Comparison of ENCODE assay signal across 9 cellular contexts in the genomic region with DNA sequence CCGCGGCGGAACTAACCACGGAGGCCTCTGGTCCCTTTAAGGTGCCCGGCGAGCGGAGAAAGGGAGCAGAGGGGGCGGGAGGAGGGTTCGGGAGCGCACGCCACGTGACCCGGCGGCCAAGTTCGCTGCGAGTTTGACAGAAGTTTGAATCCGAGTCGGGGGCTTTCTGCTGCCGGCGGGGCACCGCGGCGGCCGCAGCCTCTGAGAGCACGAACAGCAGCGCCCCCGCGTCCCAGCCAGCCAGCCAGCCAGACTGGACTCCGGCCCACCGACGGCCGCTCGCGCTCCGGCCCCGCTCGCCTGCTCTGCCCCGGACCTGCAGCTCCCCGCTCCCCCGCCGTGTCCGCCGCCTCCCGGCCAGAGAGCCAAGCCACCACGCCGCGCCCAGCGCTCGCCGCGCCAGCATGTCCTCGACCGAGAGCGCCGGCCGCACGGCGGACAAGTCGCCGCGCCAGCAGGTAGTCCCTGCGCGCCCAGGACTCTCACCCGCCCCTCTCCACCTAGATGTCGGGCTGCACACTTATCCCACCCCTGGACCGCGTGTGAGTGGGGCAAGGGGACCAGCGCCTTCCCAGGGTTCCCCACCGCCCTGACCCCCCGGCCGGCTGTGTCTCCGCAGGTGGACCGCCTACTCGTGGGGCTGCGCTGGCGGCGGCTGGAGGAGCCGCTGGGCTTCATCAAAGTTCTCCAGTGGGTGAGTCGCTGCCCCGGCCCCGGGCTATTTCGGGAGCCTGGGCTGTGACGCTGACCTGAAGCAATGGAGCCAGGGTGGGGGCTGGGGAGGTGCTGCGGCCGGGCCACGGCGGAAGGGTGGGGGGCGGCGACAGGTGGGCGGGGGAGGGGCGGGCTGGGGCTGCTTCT. TPM values are rescaled to one million over a fixed set of nuclear protein-coding genes. Genes with fewer than 3 reads are reported as not detected.
DNase-seq lines count a peak whose midpoint lies in the region; ATAC-seq and TF ChIP-seq lines count a peak whose summit lies in the region.
"Had no signal": no experiment of that assay in that cellular context is flagged by ENCODE, and none has a peak within 500 bp of the region (broad histone marks: within the 10 kb centered on the region; RNA-seq: fewer than 3 reads in every experiment).

A gene (plus strand): TSS at position 107 of the 861 bp plus-strand sequence. CDS start 298 bp downstream, at position 405.

- peak within 1 kb of the TSS; percentile 27; the same call in 1 of the 2 replicates for H3K4me3 ChIP-seq in PC-9
- peak within 1 kb of the TSS; percentile 34 to 58 (median 52) for H3K4me3 ChIP-seq in transverse colon

- no peaks in the 10 kb centered on the region for H4K20me1 ChIP-seq in PC-9 (ENCODE audit: insufficient read depth)

- intact Hi-C loops in PC-9 (cut with micrococcal nuclease; ENCODE audit: unreplicated experiment) (no loop called here), transverse colon (cut with DNase I; ENCODE audit: low total_unique reads) (no loop called here)

- no peak for TF ChIP-seq POLR2A in transverse colon (IDR thresholded peaks at IDR 0.05)

- H3K9me3 ChIP-seq in PC-9 (ENCODE audit: insufficient read depth, low read depth), result no peaks in the 10 kb centered on the region
- no peaks in the 10 kb centered on the region for H3K9me3 ChIP-seq in transverse colon

- no peaks in the 10 kb centered on the region for H3F3A ChIP-seq in PC-9 (ENCODE audit: insufficient read depth, low read depth)

- H3K27ac ChIP-seq in PC-9 (no peak within 1 kb of the TSS), transverse colon (peak within 1 kb of the TSS; percentile 54 to 85 (median 70))

- H3K4me1 ChIP-seq in PC-9 (replicated peaks; ENCODE audit: insufficient read depth) (no peaks in the 10 kb centered on the region), transverse colon (peaks cover 0 to 25% (median 12%) of the 10 kb centered on the region in 4 donors)

- BruUV-seq in PC-9 (replicated peaks; lab: Mats Ljungman, UMichigan), result no TSS peak

- POLR2A ChIA-PET in PC-9 (lab: Charles Lee; ENCODE audit: unreplicated experiment), result no interaction called here

- H3K9me2 ChIP-seq in PC-9 (ENCODE audit: insufficient read depth), result no peaks in the 10 kb centered on the region

- TF ChIP-seq CTCF in PC-9 (conservative IDR thresholded peaks at IDR 0.05), result no peak
- TF ChIP-seq CTCF in transverse colon (IDR thresholded peaks at IDR 0.05), result no peak

- no peaks in the 10 kb centered on the region for H3K36me3 ChIP-seq in PC-9 (ENCODE audit: low read depth)
- no peaks in the 10 kb centered on the region for H3K36me3 ChIP-seq in transverse colon

- no peak for ATAC-seq in HG02981 (IDR thresholded peaks at IDR 0.05; ENCODE audit: unreplicated experiment)

- H2AFZ ChIP-seq in PC-9, result peak within 1 kb of the TSS; percentile 34; the same call in 1 of the 2 replicates

- no peaks in the 10 kb centered on the region for H3K79me2 ChIP-seq in PC-9 (ENCODE audit: low read depth)

- CTCF ChIA-PET in PC-9 (lab: Charles Lee), result no interaction called here

- H3K27me3 ChIP-seq in PC-9 (ENCODE audit: insufficient read depth, low read depth), result peaks cover 93% of the 10 kb centered on the region
- H3K27me3 ChIP-seq in transverse colon, result peaks cover 92% of the 10 kb centered on the region

- in situ Hi-C loops in transverse colon (cut with MboI; ENCODE audit: low pct_ligation_motif_present in 1 of 4, low pct_unique_long_range_greater_than_20kb in 1 of 4, low sequenced_read_pairs in 3 of 4), result no loop called here

- TF ChIP-seq EP300 in transverse colon (IDR thresholded peaks at IDR 0.05; ENCODE audit: low read depth), result no peak

- H3K4me2 ChIP-seq in PC-9, result peak within 1 kb of the TSS; percentile 41

- 7% methylated on average over 42 of the region's 91 CpGs; no CpG with 5 or more reads in 1 of the 2 donors for WGBS in transverse colon (ENCODE audit: low coverage in 1 of 2), 2 donors

- DNase-seq in DMS114 treated with DMSO at 0.1 percent for 48 hours (lab: John Stamatoyannopoulos, UW; ENCODE audit: unreplicated experiment), result peak; percentile 53
- DNase-seq in PC-9, result peak in 1 of 2 experiments; percentile 18
- DNase-seq in ecto neural progenitor cell (ENCODE audit: low spot score), result peak; percentile 80
- peak; percentile 9 to 23 for DNase-seq in lung microvascular endothelial cell (ENCODE audit: low read depth in 2 of 2)
- DNase-seq in transverse colon, result peak; percentile 51
- no peak for DNase-seq in NCI-H510A treated with DMSO at 0.1 percent for 48 hours (lab: John Stamatoyannopoulos, UW)
- no peak for DNase-seq in NOMO-1 (lab: John Stamatoyannopoulos, UW; ENCODE audit: unreplicated experiment in 2 of 2)

RNA-seq across cellular contexts. Expression of the gene that starts here (rescaled TPM):
- 0.09 and 0.28 TPM in 2 replicates for total RNA-seq in PC-9 (2021)
- total RNA-seq in lung microvascular endothelial cell, result under 0.01 TPM in 1 of 2 replicates, not detected in the other
- total RNA-seq in transverse colon, result 1 to 10 TPM in 1 of 4 donors, under 1 TPM in 3; 0.40 to 4.1 (median 0.44) TPM
- total RNA-seq: pulmonary artery endothelial cell had no signal

Comparison
In these comparisons a context has a peak if more than half of its experiments do, and no peak if none do; other contexts are left out.
1. Peak in DNase-seq in lung microvascular endothelial cell; RNA of the gene not detected or under 1 TPM.
2. DNase-seq: peak in DMS114 treated with DMSO at 0.1 percent for 48 hours (single experiment), ecto neural progenitor cell (single experiment) and transverse colon (single experiment); none in NCI-H510A treated with DMSO at 0.1 percent for 48 hours (single experiment) and NOMO-1 (0 of 2).